ENCODE assay signal across 15 cellular contexts in the genomic region with DNA sequence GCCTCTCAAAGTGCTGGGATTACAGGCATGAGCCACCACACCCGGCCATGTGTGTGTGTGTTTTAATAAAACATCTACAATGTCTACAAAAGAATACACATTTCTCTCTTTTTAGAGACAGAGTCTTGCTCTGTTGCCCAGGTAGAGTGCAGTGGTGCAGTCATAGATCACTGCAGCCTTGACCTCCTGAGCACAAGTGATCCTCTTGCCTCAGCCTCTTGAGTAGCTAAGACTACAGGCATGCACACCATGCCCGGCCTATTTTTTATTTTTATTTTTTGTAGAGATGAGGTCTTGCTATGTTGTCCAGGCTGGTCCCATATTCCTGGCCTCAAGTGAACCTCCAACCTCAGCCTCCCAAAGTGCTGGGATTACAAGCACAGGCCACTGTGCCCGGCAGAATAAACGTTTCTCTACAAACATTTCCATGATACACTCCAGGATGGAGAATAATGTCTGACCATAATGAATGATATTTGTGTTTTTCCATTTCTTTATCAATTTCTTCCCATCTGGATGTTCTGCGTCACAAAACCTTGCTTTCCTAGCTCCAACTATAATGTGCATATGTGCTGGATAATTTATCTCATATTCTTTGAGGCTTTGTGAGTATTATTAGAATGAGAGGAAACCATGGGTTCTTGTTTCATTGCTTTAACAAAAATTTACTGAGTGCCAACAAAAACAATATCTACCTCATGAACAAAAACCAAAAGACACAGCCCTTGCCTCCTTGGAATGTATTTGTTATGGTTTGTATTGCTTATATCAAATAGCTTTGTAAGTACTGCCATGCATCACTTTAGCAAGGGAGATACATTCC. TPM values are rescaled to one million over a fixed set of nuclear protein-coding genes. Genes with fewer than 3 reads are reported as not detected.
A peak's percentile ranks its signal among the peaks of the same experiment; 100 is the strongest.
DNase-seq lines count a peak whose midpoint lies in the region; ATAC-seq and TF ChIP-seq lines count a peak whose summit lies in the region.
"Had no signal": no experiment of that assay in that cellular context is flagged by ENCODE, and none has a peak within 500 bp of the region (broad histone marks: within the 10 kb centered on the region; RNA-seq: fewer than 3 reads in every experiment).

No MANE protein-coding gene starts in this region.

- H3K4ac ChIP-seq in mesenchymal stem cell (ENCODE audit: low read depth in 1 of 2, low read length in 2 of 2): no peak overlapping the region

- TF ChIP-seq CTCF in AG10803 (conservative IDR thresholded peaks at IDR 0.05; ENCODE audit: low read length): no peak
- no peak for TF ChIP-seq CTCF in adrenal gland (IDR thresholded peaks at IDR 0.05)

- no peak for TF ChIP-seq POLR2A in adrenal gland (IDR thresholded peaks at IDR 0.05)

- H3K4me3 ChIP-seq in AG10803 (ENCODE audit: low read length): no peak overlapping the region
- H3K4me3 ChIP-seq in mesenchymal stem cell (ENCODE audit: insufficient read depth in 1 of 2, low read depth in 1 of 2, low read length in 2 of 2): no peak overlapping the region
- H3K4me3 ChIP-seq in adrenal gland: no peak overlapping the region
- H3K4me3 ChIP-seq: esophagus muscularis mucosa, psoas muscle had no signal

- no peak overlapping the region for H3K9ac ChIP-seq in mesenchymal stem cell (ENCODE audit: low read length)

- H3K27me3 ChIP-seq in mesenchymal stem cell (ENCODE audit: control insufficient read depth in 1 of 2, insufficient read depth in 1 of 2, low read length in 2 of 2) (no peaks in the 10 kb centered on the region), adrenal gland (no peaks in the 10 kb centered on the region)
- H3K27me3 ChIP-seq: esophagus muscularis mucosa had no signal

- no peaks in the 10 kb centered on the region for H3K36me3 ChIP-seq in mesenchymal stem cell (ENCODE audit: control insufficient read depth in 1 of 2, insufficient read depth in 2 of 2, low read depth in 1 of 2, low read length in 2 of 2)
- no peaks in the 10 kb centered on the region for H3K36me3 ChIP-seq in adrenal gland (replicated peaks in 1 of 2)
- H3K36me3 ChIP-seq: esophagus muscularis mucosa had no signal

- DNase-seq in AG10803 (ENCODE audit: low read depth) (peak; percentile 93), M059J (ENCODE audit: low read depth) (peak; percentile 86), dedifferentiated amniotic fluid mesenchymal stem cell (ENCODE audit: extremely low spot score) (peak; percentile 97), mesenchymal stem cell (peak; percentile 24), left colon (no peak), HK-2 (ENCODE audit: unreplicated experiment) (no peak), NCI-H446 treated with DMSO at 0.1 percent for 48 hours (lab: John Stamatoyannopoulos, UW) (no peak), adrenal gland (no peak)
- DNase-seq: activated CD4-positive, alpha-beta T cell treated with anti-CD3 and anti-CD28 coated beads, Interleukin-2, amount 50 U/mL, for 48 hours; CD4-positive, alpha-beta T cell; central memory CD4-positive, alpha-beta T cell; NCI-H345; psoas muscle; stimulated activated naive CD4-positive, alpha-beta T cell treated with Interleukin-2 at 50 U/mL for 16 hours had no signal

- H2BK15ac ChIP-seq in mesenchymal stem cell (ENCODE audit: low read depth, poor library complexity, severe bottlenecking): no peak overlapping the region

- no peak overlapping the region for H3K4me2 ChIP-seq in mesenchymal stem cell (ENCODE audit: low read length, poor library complexity, severe bottlenecking)

- H3K4me1 ChIP-seq in mesenchymal stem cell (ENCODE audit: control insufficient read depth, insufficient read depth, low read depth, low read length) (peaks cover 9% of the 10 kb centered on the region), adrenal gland (replicated peaks in 1 of 2) (peaks cover 0 to 13% of the 10 kb centered on the region in 2 donors)
- H3K4me1 ChIP-seq: psoas muscle had no signal

- no peak overlapping the region for H3K18ac ChIP-seq in mesenchymal stem cell (ENCODE audit: low read depth in 1 of 2, low read length in 2 of 2)

- WGBS in mesenchymal stem cell: 100% methylated on average over 2 of the region's 5 CpGs
- 71 to 88% (median 81%) methylated on average over 5 of the region's 5 CpGs for WGBS in adrenal gland, 4 donors

- no peak overlapping the region for H2BK5ac ChIP-seq in mesenchymal stem cell (ENCODE audit: low read depth, low read length, poor library complexity, severe bottlenecking)

- H4K91ac ChIP-seq in mesenchymal stem cell (ENCODE audit: low read length): no peak overlapping the region

- H3K23ac ChIP-seq in mesenchymal stem cell (ENCODE audit: low read length in 2 of 2): no peak overlapping the region

- H3K27ac ChIP-seq in mesenchymal stem cell (ENCODE audit: low read length, poor library complexity, severe bottlenecking): peak overlapping the region; percentile 50
- no peak overlapping the region for H3K27ac ChIP-seq in adrenal gland
- H3K27ac ChIP-seq: psoas muscle had no signal

- no peak for ATAC-seq in left colon
- ATAC-seq: psoas muscle had no signal

- H2BK12ac ChIP-seq in mesenchymal stem cell (ENCODE audit: low read length in 2 of 2): no peak overlapping the region

- H2BK120ac ChIP-seq in mesenchymal stem cell (ENCODE audit: low read depth, low read length): peak overlapping the region; percentile 15

- H2AK5ac ChIP-seq in mesenchymal stem cell (ENCODE audit: low read length, severe bottlenecking): peak overlapping the region; percentile 77

- H2AFZ ChIP-seq in mesenchymal stem cell (ENCODE audit: low read depth, low read length): no peak overlapping the region

- H3K79me1 ChIP-seq in mesenchymal stem cell (replicated peaks; ENCODE audit: low read length, poor library complexity, severe bottlenecking): no peaks in the 10 kb centered on the region

- no peak overlapping the region for H3K14ac ChIP-seq in mesenchymal stem cell (ENCODE audit: low read length in 2 of 2)

- intact Hi-C loops in left colon (cut with DNase I, micrococcal nuclease) (no loop called here), adrenal gland (cut with DNase I) (no loop called here)

- no peak overlapping the region for H4K8ac ChIP-seq in mesenchymal stem cell (ENCODE audit: low read length)

- H3K9me3 ChIP-seq in mesenchymal stem cell (ENCODE audit: control insufficient read depth, low read length) (no peaks in the 10 kb centered on the region), adrenal gland (replicated peaks in 1 of 3) (no peaks in the 10 kb centered on the region)
- H3K9me3 ChIP-seq: esophagus muscularis mucosa, psoas muscle had no signal

RNA-seq across cellular contexts. Expression of a gene that starts 28.6 kb away (rescaled TPM):
- 44.5 and 76.7 TPM in 2 replicates for total RNA-seq in M059J (2014; rRNA removed; shearing (Covaris generic))
- polyA plus RNA-seq in mesenchymal stem cell (2013, experiment 1 of 2): 252 TPM
- 259 TPM for polyA plus RNA-seq in mesenchymal stem cell (2013, experiment 2 of 2)
- total RNA-seq in left colon: 10 to 100 TPM; 34.4 to 37.8 TPM
- 100 to 1,000 TPM in 1 of 8 donors, 10 to 100 TPM in 7; 21.5 to 164 (median 70.7) TPM for total RNA-seq in adrenal gland
- 10 to 100 TPM; 27.7 to 80.5 (median 29.9) TPM for polyA plus RNA-seq in adrenal gland

Comparison
In these comparisons a context has a peak if more than half of its experiments do, and no peak if none do; other contexts are left out.
1. DNase-seq: peak in AG10803 (single experiment), M059J (single experiment), dedifferentiated amniotic fluid mesenchymal stem cell (single experiment) and mesenchymal stem cell (single experiment); none in left colon (0 of 2), HK-2 (single experiment), NCI-H446 treated with DMSO at 0.1 percent for 48 hours (single experiment) and adrenal gland (0 of 7).